ENCODE assay signal across 1 cellular context in genomic region chr2:77604953-77605947, GRCh38.
TF ChIP-seq lines count a peak whose summit lies in the region.

No MANE protein-coding gene starts in this region.

TF ChIP-seq in HepG2, 621 proteins besides CTCF, POLR2A, EP300 and RAD21 (continued from another document and continues in another):
- TF ChIP-seq, protein P1, sequence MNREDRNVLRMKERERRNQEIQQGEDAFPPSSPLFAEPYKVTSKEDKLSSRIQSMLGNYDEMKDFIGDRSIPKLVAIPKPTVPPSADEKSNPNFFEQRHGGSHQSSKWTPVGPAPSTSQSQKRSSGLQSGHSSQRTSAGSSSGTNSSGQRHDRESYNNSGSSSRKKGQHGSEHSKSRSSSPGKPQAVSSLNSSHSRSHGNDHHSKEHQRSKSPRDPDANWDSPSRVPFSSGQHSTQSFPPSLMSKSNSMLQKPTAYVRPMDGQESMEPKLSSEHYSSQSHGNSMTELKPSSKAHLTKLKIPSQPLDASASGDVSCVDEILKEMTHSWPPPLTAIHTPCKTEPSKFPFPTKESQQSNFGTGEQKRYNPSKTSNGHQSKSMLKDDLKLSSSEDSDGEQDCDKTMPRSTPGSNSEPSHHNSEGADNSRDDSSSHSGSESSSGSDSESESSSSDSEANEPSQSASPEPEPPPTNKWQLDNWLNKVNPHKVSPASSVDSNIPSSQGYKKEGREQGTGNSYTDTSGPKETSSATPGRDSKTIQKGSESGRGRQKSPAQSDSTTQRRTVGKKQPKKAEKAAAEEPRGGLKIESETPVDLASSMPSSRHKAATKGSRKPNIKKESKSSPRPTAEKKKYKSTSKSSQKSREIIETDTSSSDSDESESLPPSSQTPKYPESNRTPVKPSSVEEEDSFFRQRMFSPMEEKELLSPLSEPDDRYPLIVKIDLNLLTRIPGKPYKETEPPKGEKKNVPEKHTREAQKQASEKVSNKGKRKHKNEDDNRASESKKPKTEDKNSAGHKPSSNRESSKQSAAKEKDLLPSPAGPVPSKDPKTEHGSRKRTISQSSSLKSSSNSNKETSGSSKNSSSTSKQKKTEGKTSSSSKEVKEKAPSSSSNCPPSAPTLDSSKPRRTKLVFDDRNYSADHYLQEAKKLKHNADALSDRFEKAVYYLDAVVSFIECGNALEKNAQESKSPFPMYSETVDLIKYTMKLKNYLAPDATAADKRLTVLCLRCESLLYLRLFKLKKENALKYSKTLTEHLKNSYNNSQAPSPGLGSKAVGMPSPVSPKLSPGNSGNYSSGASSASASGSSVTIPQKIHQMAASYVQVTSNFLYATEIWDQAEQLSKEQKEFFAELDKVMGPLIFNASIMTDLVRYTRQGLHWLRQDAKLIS (CRISPR knock-in tag; IDR thresholded peaks at IDR 0.05): no peak
- TF ChIP-seq ZNF17 (CRISPR knock-in tag; IDR thresholded peaks at IDR 0.05): no peak
- no peak for TF ChIP-seq PHF20 (CRISPR knock-in tag; IDR thresholded peaks at IDR 0.05)
- no peak for TF ChIP-seq NPAS2 (CRISPR knock-in tag; IDR thresholded peaks at IDR 0.05; ENCODE audit: borderline replicate concordance)
- peak; percentile 55 for TF ChIP-seq CREM (IDR thresholded peaks at IDR 0.05)
- TF ChIP-seq CREM (CRISPR knock-in tag; IDR thresholded peaks at IDR 0.05): no peak
- TF ChIP-seq SNRNP70 (IDR thresholded peaks at IDR 0.05; ENCODE audit: low read depth, low read length): no peak
- TF ChIP-seq ZNF124 (CRISPR knock-in tag; IDR thresholded peaks at IDR 0.05): no peak
- TF ChIP-seq, protein P2, sequence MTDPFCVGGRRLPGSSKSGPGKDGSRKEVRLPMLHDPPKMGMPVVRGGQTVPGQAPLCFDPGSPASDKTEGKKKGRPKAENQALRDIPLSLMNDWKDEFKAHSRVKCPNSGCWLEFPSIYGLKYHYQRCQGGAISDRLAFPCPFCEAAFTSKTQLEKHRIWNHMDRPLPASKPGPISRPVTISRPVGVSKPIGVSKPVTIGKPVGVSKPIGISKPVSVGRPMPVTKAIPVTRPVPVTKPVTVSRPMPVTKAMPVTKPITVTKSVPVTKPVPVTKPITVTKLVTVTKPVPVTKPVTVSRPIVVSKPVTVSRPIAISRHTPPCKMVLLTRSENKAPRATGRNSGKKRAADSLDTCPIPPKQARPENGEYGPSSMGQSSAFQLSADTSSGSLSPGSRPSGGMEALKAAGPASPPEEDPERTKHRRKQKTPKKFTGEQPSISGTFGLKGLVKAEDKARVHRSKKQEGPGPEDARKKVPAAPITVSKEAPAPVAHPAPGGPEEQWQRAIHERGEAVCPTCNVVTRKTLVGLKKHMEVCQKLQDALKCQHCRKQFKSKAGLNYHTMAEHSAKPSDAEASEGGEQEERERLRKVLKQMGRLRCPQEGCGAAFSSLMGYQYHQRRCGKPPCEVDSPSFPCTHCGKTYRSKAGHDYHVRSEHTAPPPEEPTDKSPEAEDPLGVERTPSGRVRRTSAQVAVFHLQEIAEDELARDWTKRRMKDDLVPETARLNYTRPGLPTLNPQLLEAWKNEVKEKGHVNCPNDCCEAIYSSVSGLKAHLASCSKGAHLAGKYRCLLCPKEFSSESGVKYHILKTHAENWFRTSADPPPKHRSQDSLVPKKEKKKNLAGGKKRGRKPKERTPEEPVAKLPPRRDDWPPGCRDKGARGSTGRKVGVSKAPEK (CRISPR knock-in tag; IDR thresholded peaks at IDR 0.05; ENCODE audit: borderline replicate concordance): no peak
- TF ChIP-seq SATB2 (CRISPR knock-in tag; IDR thresholded peaks at IDR 0.05): no peak
- no peak for TF ChIP-seq KAT8 (CRISPR knock-in tag; IDR thresholded peaks at IDR 0.05)
- TF ChIP-seq ZNF263 (CRISPR knock-in tag; IDR thresholded peaks at IDR 0.05): no peak
- TF ChIP-seq ZNF274 (CRISPR knock-in tag; IDR thresholded peaks at IDR 0.05): no peak
- TF ChIP-seq, protein P3, sequence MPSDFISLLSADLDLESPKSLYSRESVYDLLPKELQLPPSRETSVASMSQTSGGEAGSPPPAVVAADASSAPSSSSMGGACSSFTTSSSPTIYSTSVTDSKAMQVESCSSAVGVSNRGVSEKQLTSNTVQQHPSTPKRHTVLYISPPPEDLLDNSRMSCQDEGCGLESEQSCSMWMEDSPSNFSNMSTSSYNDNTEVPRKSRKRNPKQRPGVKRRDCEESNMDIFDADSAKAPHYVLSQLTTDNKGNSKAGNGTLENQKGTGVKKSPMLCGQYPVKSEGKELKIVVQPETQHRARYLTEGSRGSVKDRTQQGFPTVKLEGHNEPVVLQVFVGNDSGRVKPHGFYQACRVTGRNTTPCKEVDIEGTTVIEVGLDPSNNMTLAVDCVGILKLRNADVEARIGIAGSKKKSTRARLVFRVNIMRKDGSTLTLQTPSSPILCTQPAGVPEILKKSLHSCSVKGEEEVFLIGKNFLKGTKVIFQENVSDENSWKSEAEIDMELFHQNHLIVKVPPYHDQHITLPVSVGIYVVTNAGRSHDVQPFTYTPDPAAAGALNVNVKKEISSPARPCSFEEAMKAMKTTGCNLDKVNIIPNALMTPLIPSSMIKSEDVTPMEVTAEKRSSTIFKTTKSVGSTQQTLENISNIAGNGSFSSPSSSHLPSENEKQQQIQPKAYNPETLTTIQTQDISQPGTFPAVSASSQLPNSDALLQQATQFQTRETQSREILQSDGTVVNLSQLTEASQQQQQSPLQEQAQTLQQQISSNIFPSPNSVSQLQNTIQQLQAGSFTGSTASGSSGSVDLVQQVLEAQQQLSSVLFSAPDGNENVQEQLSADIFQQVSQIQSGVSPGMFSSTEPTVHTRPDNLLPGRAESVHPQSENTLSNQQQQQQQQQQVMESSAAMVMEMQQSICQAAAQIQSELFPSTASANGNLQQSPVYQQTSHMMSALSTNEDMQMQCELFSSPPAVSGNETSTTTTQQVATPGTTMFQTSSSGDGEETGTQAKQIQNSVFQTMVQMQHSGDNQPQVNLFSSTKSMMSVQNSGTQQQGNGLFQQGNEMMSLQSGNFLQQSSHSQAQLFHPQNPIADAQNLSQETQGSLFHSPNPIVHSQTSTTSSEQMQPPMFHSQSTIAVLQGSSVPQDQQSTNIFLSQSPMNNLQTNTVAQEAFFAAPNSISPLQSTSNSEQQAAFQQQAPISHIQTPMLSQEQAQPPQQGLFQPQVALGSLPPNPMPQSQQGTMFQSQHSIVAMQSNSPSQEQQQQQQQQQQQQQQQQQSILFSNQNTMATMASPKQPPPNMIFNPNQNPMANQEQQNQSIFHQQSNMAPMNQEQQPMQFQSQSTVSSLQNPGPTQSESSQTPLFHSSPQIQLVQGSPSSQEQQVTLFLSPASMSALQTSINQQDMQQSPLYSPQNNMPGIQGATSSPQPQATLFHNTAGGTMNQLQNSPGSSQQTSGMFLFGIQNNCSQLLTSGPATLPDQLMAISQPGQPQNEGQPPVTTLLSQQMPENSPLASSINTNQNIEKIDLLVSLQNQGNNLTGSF (CRISPR knock-in tag; IDR thresholded peaks at IDR 0.05): no peak
- TF ChIP-seq ZNF691 (CRISPR knock-in tag; IDR thresholded peaks at IDR 0.05; ENCODE audit: borderline replicate concordance, low read depth): no peak
- no peak for TF ChIP-seq SAFB2 (CRISPR knock-in tag; IDR thresholded peaks at IDR 0.05; ENCODE audit: borderline replicate concordance, low read depth)
- TF ChIP-seq TBL1XR1 (IDR thresholded peaks at IDR 0.05; ENCODE audit: borderline replicate concordance, low read length, partially characterized antibody): no peak
- no peak for TF ChIP-seq ZNF441 (CRISPR knock-in tag; IDR thresholded peaks at IDR 0.05; ENCODE audit: borderline replicate concordance)
- TF ChIP-seq ZBTB25 (CRISPR knock-in tag; IDR thresholded peaks at IDR 0.05): no peak
- TF ChIP-seq AHDC1 (CRISPR knock-in tag; IDR thresholded peaks at IDR 0.05; ENCODE audit: borderline replicate concordance): peak; percentile 48; the same call in 1 of the 2 replicates
- no peak for TF ChIP-seq FOXO4 (CRISPR knock-in tag; conservative IDR thresholded peaks at IDR 0.05)
- no peak for TF ChIP-seq KLF9 (CRISPR knock-in tag; IDR thresholded peaks at IDR 0.05; ENCODE audit: low read depth)
- no peak for TF ChIP-seq DNMT3B (CRISPR knock-in tag; conservative IDR thresholded peaks at IDR 0.05)
- TF ChIP-seq, protein P4, sequence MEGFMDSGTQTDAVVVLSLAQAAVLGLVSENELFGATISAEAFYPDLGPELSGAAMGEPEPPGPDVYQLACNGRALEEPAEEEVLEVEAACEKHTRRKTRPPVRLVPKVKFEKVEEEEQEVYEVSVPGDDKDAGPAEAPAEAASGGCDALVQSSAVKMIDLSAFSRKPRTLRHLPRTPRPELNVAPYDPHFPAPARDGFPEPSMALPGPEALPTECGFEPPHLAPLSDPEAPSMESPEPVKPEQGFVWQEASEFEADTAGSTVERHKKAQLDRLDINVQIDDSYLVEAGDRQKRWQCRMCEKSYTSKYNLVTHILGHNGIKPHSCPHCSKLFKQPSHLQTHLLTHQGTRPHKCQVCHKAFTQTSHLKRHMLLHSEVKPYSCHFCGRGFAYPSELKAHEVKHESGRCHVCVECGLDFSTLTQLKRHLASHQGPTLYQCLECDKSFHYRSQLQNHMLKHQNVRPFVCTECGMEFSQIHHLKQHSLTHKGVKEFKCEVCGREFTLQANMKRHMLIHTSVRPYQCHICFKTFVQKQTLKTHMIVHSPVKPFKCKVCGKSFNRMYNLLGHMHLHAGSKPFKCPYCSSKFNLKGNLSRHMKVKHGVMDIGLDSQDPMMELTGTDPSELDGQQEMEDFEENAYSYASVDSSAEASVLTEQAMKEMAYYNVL (CRISPR knock-in tag; IDR thresholded peaks at IDR 0.05; ENCODE audit: borderline replicate concordance): peak; percentile 31; the same call in 1 of the 2 replicates
- no peak for TF ChIP-seq CBX1 (IDR thresholded peaks at IDR 0.05; ENCODE audit: low read depth)
- no peak for TF ChIP-seq SALL1 (CRISPR knock-in tag; IDR thresholded peaks at IDR 0.05)
- TF ChIP-seq NR2F1 (CRISPR knock-in tag; IDR thresholded peaks at IDR 0.05): no peak
